In genomic region chr20:59673998-59674445, GRCh38 we compare ENCODE assay signal across 14 cellular contexts.
DNase-seq lines count a peak whose midpoint lies in the region; FAIRE-seq and TF ChIP-seq lines count a peak whose summit lies in the region.
"Had no signal": no experiment of that assay in that cellular context is flagged by ENCODE, and none has a peak within 500 bp of the region (broad histone marks: within the 10 kb centered on the region; RNA-seq: fewer than 3 reads in every experiment).

No MANE protein-coding gene starts in this region.

- H3K27ac ChIP-seq in coronary artery = no peak overlapping the region
- H3K27ac ChIP-seq: A549 had no signal

- H3K36me3 Mint-ChIP-seq in osteocyte (ENCODE audit: unreplicated experiment) = no peaks in the 10 kb centered on the region
- H3K36me3 Mint-ChIP-seq: CD4-positive, CD25-positive, alpha-beta regulatory T cell had no signal

- no peaks in the 10 kb centered on the region for H3K9me3 Mint-ChIP-seq in osteocyte (ENCODE audit: unreplicated experiment)

- no peak overlapping the region for H3K4me3 Mint-ChIP-seq in osteocyte (ENCODE audit: unreplicated experiment)
- H3K4me3 Mint-ChIP-seq: CD4-positive, CD25-positive, alpha-beta regulatory T cell; H9 had no signal

- TF ChIP-seq CTCF in coronary artery (IDR thresholded peaks at IDR 0.05) = no peak
- no peak for TF ChIP-seq CTCF in osteocyte (IDR thresholded peaks at IDR 0.05)

- peaks cover 2% of the 10 kb centered on the region for H3K27me3 Mint-ChIP-seq in osteocyte (ENCODE audit: unreplicated experiment)
- H3K27me3 Mint-ChIP-seq: CD4-positive, CD25-positive, alpha-beta regulatory T cell had no signal

- no peaks in the 10 kb centered on the region for H3K4me1 Mint-ChIP-seq in osteocyte (ENCODE audit: unreplicated experiment)
- H3K4me1 Mint-ChIP-seq: CD4-positive, CD25-positive, alpha-beta regulatory T cell; H9 had no signal

- no peak overlapping the region for H3K27ac Mint-ChIP-seq in osteocyte (ENCODE audit: unreplicated experiment)
- H3K27ac Mint-ChIP-seq: CD4-positive, CD25-positive, alpha-beta regulatory T cell; H9 had no signal

- no peak overlapping the region for H3K4me3 ChIP-seq in coronary artery
- H3K4me3 ChIP-seq: A549 had no signal

- peak; percentile 68 for FAIRE-seq in HTR-8/SVneo (lab: Jason Lieb, UNC)
- FAIRE-seq: A549, GM19239, HepG2 had no signal

- DNase-seq in HTR-8/SVneo (ENCODE audit: insufficient read length, low spot score) (no peak), coronary artery (ENCODE audit: low spot score) (peak; percentile 36), osteocyte (ENCODE audit: extremely low spot score, unreplicated experiment) (peak; percentile 68), HPDE6-E6E7 (ENCODE audit: extremely low spot score) (no peak), SK-N-DZ (ENCODE audit: low spot score) (no peak), NCI-H2196 (lab: John Stamatoyannopoulos, UW; ENCODE audit: unreplicated experiment) (no peak)
- DNase-seq: CD4-positive, CD25-positive, alpha-beta regulatory T cell; DMS53; GF-D8; GOT3; H9 had no signal

Comparison
In these comparisons a context has a peak if more than half of its experiments do, and no peak if none do; other contexts are left out.
1. DNase-seq: peak in coronary artery (single experiment) and osteocyte (single experiment); none in HTR-8/SVneo (single experiment), HPDE6-E6E7 (single experiment), SK-N-DZ (single experiment) and NCI-H2196 (single experiment).